Comparison of ENCODE assay signal across 8 cellular contexts in genomic region chr19:16325161-16325527, GRCh38. TPM values are rescaled to one million over a fixed set of nuclear protein-coding genes. Genes with fewer than 3 reads are reported as not detected.
DNase-seq lines count a peak whose midpoint lies in the region; ATAC-seq and TF ChIP-seq lines count a peak whose summit lies in the region.

No MANE protein-coding gene starts in this region.

- H3K9me3 Mint-ChIP-seq in CD4-positive, alpha-beta memory T cell: peaks cover 0 to 42% (median 14%) of the 10 kb centered on the region in 8 donors

- TF ChIP-seq CTCF in choroid plexus epithelial cell (conservative IDR thresholded peaks at IDR 0.05; ENCODE audit: low read depth, low read length) (peak; percentile 11), lung (IDR thresholded peaks at IDR 0.05; ENCODE audit: control extremely low read depth, extremely low read depth) (no peak), tibial nerve (IDR thresholded peaks at IDR 0.05) (peak in 3 of 5 experiments; percentile 4 to 19 (median 10))

- H3K27ac Mint-ChIP-seq in CD4-positive, alpha-beta memory T cell: peak overlapping the region; percentile 46 to 97 (median 78)

- H3K36me3 ChIP-seq in CD4-positive, alpha-beta memory T cell (ENCODE audit: insufficient read depth, low read length): peaks cover 33% of the 10 kb centered on the region
- H3K36me3 ChIP-seq in SJSA1: peaks cover 55% of the 10 kb centered on the region
- H3K36me3 ChIP-seq in lung (ENCODE audit: control insufficient read depth in 2 of 2, insufficient read depth in 2 of 2, low read length in 2 of 2): peaks cover 10 to 12% of the 10 kb centered on the region in 2 donors
- peaks cover 6 to 35% (median 19%) of the 10 kb centered on the region in 3 donors for H3K36me3 ChIP-seq in tibial nerve

- peaks cover 19 to 67% (median 35%) of the 10 kb centered on the region in 4 donors for H3K4me1 Mint-ChIP-seq in CD4-positive, alpha-beta memory T cell

- no peak for TF ChIP-seq EP300 in tibial nerve (IDR thresholded peaks at IDR 0.05)

- H3K27ac ChIP-seq in CD4-positive, alpha-beta memory T cell (ENCODE audit: low read depth, low read length): peak overlapping the region; percentile 84
- peak overlapping the region; percentile 92 for H3K27ac ChIP-seq in SJSA1
- H3K27ac ChIP-seq in lung (ENCODE audit: low read depth in 1 of 2, low read length in 1 of 2): peak overlapping the region; percentile 98 to 99
- peak overlapping the region; percentile 95 to 98 (median 96) for H3K27ac ChIP-seq in tibial nerve

- ATAC-seq in GM21723 (IDR thresholded peaks at IDR 0.05; ENCODE audit: unreplicated experiment) (peak; percentile 19), lung (ENCODE audit: insufficient read depth, low FRiP score) (peak; percentile 2)

- no peak for DNase-seq in CD4-positive, alpha-beta memory T cell
- DNase-seq in SJSA1 (ENCODE audit: low read depth in 1 of 2, low spot score in 2 of 2) (peak in 1 of 2 experiments; percentile 62), choroid plexus epithelial cell (ENCODE audit: low read depth) (no peak), lung (ENCODE audit: low spot score) (peak; percentile 55), tibial nerve (ENCODE audit: low spot score in 2 of 2) (no peak), occipital lobe (lab: John Stamatoyannopoulos, UW) (no peak), SKM-1 treated with dmso at 0.1 percent for 144 hours (lab: John Stamatoyannopoulos, UW; ENCODE audit: unreplicated experiment) (no peak)

- peaks cover 34% of the 10 kb centered on the region for H3K4me1 ChIP-seq in CD4-positive, alpha-beta memory T cell (ENCODE audit: insufficient read depth, low read length)
- H3K4me1 ChIP-seq in SJSA1 (replicated peaks) (peaks cover 67% of the 10 kb centered on the region), lung (ENCODE audit: control insufficient read depth in 2 of 2, insufficient read depth in 2 of 2, low read length in 2 of 2) (peaks cover 0 to 6% of the 10 kb centered on the region in 2 donors), tibial nerve (peaks cover 0 to 55% (median 26%) of the 10 kb centered on the region in 4 donors)

- TF ChIP-seq POLR2A in tibial nerve (IDR thresholded peaks at IDR 0.05): no peak

- peaks cover 0 to 7% of the 10 kb centered on the region in 2 donors for H3K27me3 Mint-ChIP-seq in CD4-positive, alpha-beta memory T cell

- no peaks in the 10 kb centered on the region for H3K27me3 ChIP-seq in CD4-positive, alpha-beta memory T cell (ENCODE audit: insufficient read depth, low read length)
- H3K27me3 ChIP-seq in SJSA1 (replicated peaks): peaks cover 3% of the 10 kb centered on the region; the same call in 1 of the 2 replicates
- H3K27me3 ChIP-seq in lung (ENCODE audit: control insufficient read depth, insufficient read depth): no peaks in the 10 kb centered on the region
- no peaks in the 10 kb centered on the region for H3K27me3 ChIP-seq in tibial nerve

- no peaks in the 10 kb centered on the region for H3K9me3 ChIP-seq in CD4-positive, alpha-beta memory T cell (ENCODE audit: control insufficient read depth in 1 of 2, low read length in 2 of 2)
- H3K9me3 ChIP-seq in SJSA1 (replicated peaks) (peaks cover 8% of the 10 kb centered on the region; the same call in 1 of the 2 replicates), lung (ENCODE audit: control insufficient read depth in 2 of 2, insufficient read depth in 1 of 2, low read length in 1 of 2) (no peaks in the 10 kb centered on the region), tibial nerve (no peaks in the 10 kb centered on the region)

- peak overlapping the region in 1 of 2 donors; percentile 69 for H3K4me3 ChIP-seq in CD4-positive, alpha-beta memory T cell (ENCODE audit: low read length in 2 of 2)
- peak overlapping the region; percentile 97 for H3K4me3 ChIP-seq in SJSA1
- H3K4me3 ChIP-seq in choroid plexus epithelial cell (ENCODE audit: low read depth, low read length): peak overlapping the region; percentile 70
- peak overlapping the region; percentile 82 for H3K4me3 ChIP-seq in lung
- H3K4me3 ChIP-seq in tibial nerve: peak overlapping the region; percentile 82 to 98 (median 94)

- H3K4me3 Mint-ChIP-seq in CD4-positive, alpha-beta memory T cell: peak overlapping the region; percentile 57 to 84 (median 78)

- POLR2A ChIA-PET in CD4-positive, alpha-beta memory T cell (lab: Charles Lee; ENCODE audit: partially characterized antibody): interaction anchor here (1.0 to 32.3 kb wide), 27 partner anchors 9 to 1956 kb away, joined by 3 to 6478 read pairs (median 7); partner anchors contain the start of genes AP1M1, FAM32A, HSH2D and JUND

- peaks cover 44% of the 10 kb centered on the region in 2 donors for H3K36me3 Mint-ChIP-seq in CD4-positive, alpha-beta memory T cell

- 0 to 2% methylated on average over 12 to 52 of the region's 52 CpGs for WGBS in lung, 2 donors
- WGBS in tibial nerve, 2 donors: 15% methylated on average over 4 of the region's 52 CpGs; no CpG with 5 or more reads in 1 of the 2 donors

- CTCF ChIA-PET in CD4-positive, alpha-beta memory T cell (lab: Charles Lee; ENCODE audit: partially characterized antibody): interaction anchor here (1.0 to 2.2 kb wide), 5 partner anchors 14 to 77 kb away, joined by 3 to 19 read pairs (median 5); no protein-coding TSS in a partner anchor

- intact Hi-C loops in CD4-positive, alpha-beta memory T cell (cut with micrococcal nuclease): loop anchor here (5.0 kb wide), 1 partner anchor 248 kb away; the partner anchor contains the start of gene TPM4

RNA-seq across cellular contexts. Expression of gene KLF2, which starts 0.5 kb away (rescaled TPM):
- 100 to 1,000 TPM; 425 to 437 TPM for total RNA-seq in CD4-positive, alpha-beta memory T cell
- 100 to 1,000 TPM; 120 to 300 TPM for polyA plus RNA-seq in CD4-positive, alpha-beta memory T cell
- 12.6 and 15.2 TPM in 2 replicates for total RNA-seq in SJSA1 (2014; rRNA removed; shearing (Covaris generic))
- total RNA-seq in lung: 100 to 1,000 TPM in 1 of 2 donors, 10 to 100 TPM in 1; 32.5 to 104 TPM
- 100 to 1,000 TPM in 1 of 2 donors, 1 to 10 TPM in 1; 7.7 to 121 TPM for polyA plus RNA-seq in lung
- 100 to 1,000 TPM; 115 to 236 (median 167) TPM for total RNA-seq in tibial nerve
- total RNA-seq in occipital lobe: 3.1 TPM
